In genomic region chr1:229433364-229434004, GRCh38 we compare ENCODE assay signal across 1 cellular context.
TF ChIP-seq lines count a peak whose summit lies in the region.

No MANE protein-coding gene starts in this region.

TF ChIP-seq in GM23338, 12 proteins besides CTCF, POLR2A, EP300 and RAD21 (continued from another document):
- TF ChIP-seq, protein P1, sequence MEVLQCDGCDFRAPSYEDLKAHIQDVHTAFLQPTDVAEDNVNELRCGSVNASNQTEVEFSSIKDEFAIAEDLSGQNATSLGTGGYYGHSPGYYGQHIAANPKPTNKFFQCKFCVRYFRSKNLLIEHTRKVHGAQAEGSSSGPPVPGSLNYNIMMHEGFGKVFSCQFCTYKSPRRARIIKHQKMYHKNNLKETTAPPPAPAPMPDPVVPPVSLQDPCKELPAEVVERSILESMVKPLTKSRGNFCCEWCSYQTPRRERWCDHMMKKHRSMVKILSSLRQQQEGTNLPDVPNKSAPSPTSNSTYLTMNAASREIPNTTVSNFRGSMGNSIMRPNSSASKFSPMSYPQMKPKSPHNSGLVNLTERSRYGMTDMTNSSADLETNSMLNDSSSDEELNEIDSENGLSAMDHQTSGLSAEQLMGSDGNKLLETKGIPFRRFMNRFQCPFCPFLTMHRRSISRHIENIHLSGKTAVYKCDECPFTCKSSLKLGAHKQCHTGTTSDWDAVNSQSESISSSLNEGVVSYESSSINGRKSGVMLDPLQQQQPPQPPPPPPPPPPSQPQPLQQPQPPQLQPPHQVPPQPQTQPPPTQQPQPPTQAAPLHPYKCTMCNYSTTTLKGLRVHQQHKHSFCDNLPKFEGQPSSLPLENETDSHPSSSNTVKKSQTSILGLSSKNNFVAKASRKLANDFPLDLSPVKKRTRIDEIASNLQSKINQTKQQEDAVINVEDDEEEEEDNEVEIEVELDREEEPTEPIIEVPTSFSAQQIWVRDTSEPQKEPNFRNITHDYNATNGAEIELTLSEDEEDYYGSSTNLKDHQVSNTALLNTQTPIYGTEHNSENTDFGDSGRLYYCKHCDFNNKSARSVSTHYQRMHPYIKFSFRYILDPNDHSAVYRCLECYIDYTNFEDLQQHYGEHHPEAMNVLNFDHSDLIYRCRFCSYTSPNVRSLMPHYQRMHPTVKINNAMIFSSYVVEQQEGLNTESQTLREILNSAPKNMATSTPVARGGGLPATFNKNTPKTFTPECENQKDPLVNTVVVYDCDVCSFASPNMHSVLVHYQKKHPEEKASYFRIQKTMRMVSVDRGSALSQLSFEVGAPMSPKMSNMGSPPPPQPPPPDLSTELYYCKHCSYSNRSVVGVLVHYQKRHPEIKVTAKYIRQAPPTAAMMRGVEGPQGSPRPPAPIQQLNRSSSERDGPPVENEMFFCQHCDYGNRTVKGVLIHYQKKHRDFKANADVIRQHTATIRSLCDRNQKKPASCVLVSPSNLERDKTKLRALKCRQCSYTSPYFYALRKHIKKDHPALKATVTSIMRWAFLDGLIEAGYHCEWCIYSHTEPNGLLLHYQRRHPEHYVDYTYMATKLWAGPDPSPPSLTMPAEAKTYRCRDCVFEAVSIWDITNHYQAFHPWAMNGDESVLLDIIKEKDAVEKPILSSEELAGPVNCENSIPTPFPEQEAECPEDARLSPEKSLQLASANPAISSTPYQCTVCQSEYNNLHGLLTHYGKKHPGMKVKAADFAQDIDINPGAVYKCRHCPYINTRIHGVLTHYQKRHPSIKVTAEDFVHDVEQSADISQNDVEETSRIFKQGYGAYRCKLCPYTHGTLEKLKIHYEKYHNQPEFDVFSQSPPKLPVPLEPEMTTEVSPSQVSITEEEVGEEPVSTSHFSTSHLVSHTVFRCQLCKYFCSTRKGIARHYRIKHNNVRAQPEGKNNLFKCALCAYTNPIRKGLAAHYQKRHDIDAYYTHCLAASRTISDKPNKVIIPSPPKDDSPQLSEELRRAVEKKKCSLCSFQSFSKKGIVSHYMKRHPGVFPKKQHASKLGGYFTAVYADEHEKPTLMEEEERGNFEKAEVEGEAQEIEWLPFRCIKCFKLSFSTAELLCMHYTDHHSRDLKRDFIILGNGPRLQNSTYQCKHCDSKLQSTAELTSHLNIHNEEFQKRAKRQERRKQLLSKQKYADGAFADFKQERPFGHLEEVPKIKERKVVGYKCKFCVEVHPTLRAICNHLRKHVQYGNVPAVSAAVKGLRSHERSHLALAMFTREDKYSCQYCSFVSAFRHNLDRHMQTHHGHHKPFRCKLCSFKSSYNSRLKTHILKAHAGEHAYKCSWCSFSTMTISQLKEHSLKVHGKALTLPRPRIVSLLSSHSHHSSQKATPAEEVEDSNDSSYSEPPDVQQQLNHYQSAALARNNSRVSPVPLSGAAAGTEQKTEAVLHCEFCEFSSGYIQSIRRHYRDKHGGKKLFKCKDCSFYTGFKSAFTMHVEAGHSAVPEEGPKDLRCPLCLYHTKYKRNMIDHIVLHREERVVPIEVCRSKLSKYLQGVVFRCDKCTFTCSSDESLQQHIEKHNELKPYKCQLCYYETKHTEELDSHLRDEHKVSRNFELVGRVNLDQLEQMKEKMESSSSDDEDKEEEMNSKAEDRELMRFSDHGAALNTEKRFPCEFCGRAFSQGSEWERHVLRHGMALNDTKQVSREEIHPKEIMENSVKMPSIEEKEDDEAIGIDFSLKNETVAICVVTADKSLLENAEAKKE (CRISPR knock-in tag; IDR thresholded peaks at IDR 0.05), result no peak
- no peak for TF ChIP-seq JUNB (IDR thresholded peaks at IDR 0.05; ENCODE audit: unreplicated experiment)
